Comparison of ENCODE assay signal across 13 cellular contexts in the genomic region with DNA sequence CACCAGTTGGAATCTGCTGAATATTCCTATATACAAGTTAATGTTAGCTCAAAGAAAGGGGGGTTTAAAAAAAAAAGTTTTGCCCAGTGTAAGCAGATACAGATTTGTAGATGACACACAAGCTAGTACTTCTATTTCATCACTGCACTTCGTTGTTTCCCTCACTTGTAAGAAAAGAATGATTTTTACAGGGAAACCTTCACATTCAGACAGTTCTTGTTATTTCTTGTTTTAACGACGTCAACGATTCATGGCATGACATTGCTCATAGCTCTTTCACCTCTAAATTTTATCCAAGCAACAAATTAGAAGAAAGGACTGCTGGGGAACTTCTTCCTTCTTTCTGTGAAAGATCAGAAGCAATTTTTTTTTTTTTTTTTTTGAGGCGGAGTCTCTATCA. TPM values are rescaled to one million over a fixed set of nuclear protein-coding genes. Genes with fewer than 3 reads are reported as not detected.
DNase-seq lines count a peak whose midpoint lies in the region; ATAC-seq and TF ChIP-seq lines count a peak whose summit lies in the region.
"Had no signal": no experiment of that assay in that cellular context is flagged by ENCODE, and none has a peak within 500 bp of the region (broad histone marks: within the 10 kb centered on the region; RNA-seq: fewer than 3 reads in every experiment).

No MANE protein-coding gene starts in this region.

- no peak overlapping the region for H2BK15ac ChIP-seq in mesendoderm (replicated peaks; ENCODE audit: low read depth)

- H3K18ac ChIP-seq in mesendoderm (ENCODE audit: low read length): no peak overlapping the region

- no peak for TF ChIP-seq POLR2A in heart left ventricle (IDR thresholded peaks at IDR 0.05)
- no peak for TF ChIP-seq POLR2A in vagina (IDR thresholded peaks at IDR 0.05)

- no peak overlapping the region for H2BK5ac ChIP-seq in mesendoderm (ENCODE audit: low read length)

- no peak for ATAC-seq in heart left ventricle
- no peak for ATAC-seq in heart right ventricle
- no peak for ATAC-seq in GM18868 (IDR thresholded peaks at IDR 0.05; ENCODE audit: unreplicated experiment)

- H3K4me3 ChIP-seq in heart left ventricle (no peak overlapping the region), heart right ventricle (no peak overlapping the region), mucosa of rectum (ENCODE audit: low read length in 2 of 2) (no peak overlapping the region), vagina (no peak overlapping the region), mesendoderm (ENCODE audit: low read length) (no peak overlapping the region)

- no peak overlapping the region for H4K5ac ChIP-seq in mesendoderm (ENCODE audit: low read length)

- H3K4me2 ChIP-seq in mesendoderm (ENCODE audit: low read length): no peak overlapping the region

- H3K79me1 ChIP-seq in mesendoderm (ENCODE audit: low read length): no peaks in the 10 kb centered on the region

- DNase-seq in heart left ventricle (no peak), heart right ventricle (no peak), amniotic epithelial cell (ENCODE audit: low read depth) (peak; percentile 57), vagina (ENCODE audit: extremely low spot score in 2 of 2) (no peak), epidermal melanocyte (ENCODE audit: insufficient read length, low spot score) (no peak), mesendoderm (no peak)
- DNase-seq: NCI-H526 treated with DMSO at 0.1 percent for 48 hours had no signal

- no peak overlapping the region for H2BK120ac ChIP-seq in mesendoderm (ENCODE audit: low read depth, low read length)

- intact Hi-C loops in heart left ventricle (cut with DNase I) (loop anchor here in 8 of 10 donors (5.0 to 10.0 kb wide), 7 partner anchors 38 to 258 kb away; no protein-coding TSS in a partner anchor), heart right ventricle (cut with DNase I) (loop anchor here in 7 of 10 donors (5.0 to 10.0 kb wide), 7 partner anchors 38 to 303 kb away; no protein-coding TSS in a partner anchor), vagina (cut with DNase I) (loop anchor here (10.0 kb wide), 1 partner anchor 250 kb away; no protein-coding TSS in a partner anchor)

- H3K4me1 ChIP-seq in heart left ventricle: peaks cover 0 to 80% (median 40%) of the 10 kb centered on the region in 12 donors
- H3K4me1 ChIP-seq in heart right ventricle: peaks cover 4 to 84% (median 48%) of the 10 kb centered on the region in 9 donors
- peaks cover 11 to 13% of the 10 kb centered on the region in 2 donors for H3K4me1 ChIP-seq in mucosa of rectum (ENCODE audit: control insufficient read depth in 2 of 2, insufficient read depth in 2 of 2, low read length in 2 of 2)
- peaks cover 40% of the 10 kb centered on the region for H3K4me1 ChIP-seq in vagina
- peaks cover 5% of the 10 kb centered on the region for H3K4me1 ChIP-seq in mesendoderm (ENCODE audit: control insufficient read depth, low read depth, low read length)

- TF ChIP-seq CTCF in heart left ventricle (IDR thresholded peaks at IDR 0.05) (no peak), heart right ventricle (IDR thresholded peaks at IDR 0.05) (no peak), vagina (IDR thresholded peaks at IDR 0.05) (no peak)

- H3K27me3 ChIP-seq in heart left ventricle: no peaks in the 10 kb centered on the region
- H3K27me3 ChIP-seq in heart right ventricle: no peaks in the 10 kb centered on the region
- H3K27me3 ChIP-seq in mucosa of rectum (ENCODE audit: control insufficient read depth in 2 of 2, insufficient read depth in 2 of 2, low read length in 2 of 2): no peaks in the 10 kb centered on the region
- no peaks in the 10 kb centered on the region for H3K27me3 ChIP-seq in vagina
- H3K27me3 ChIP-seq in mesendoderm (ENCODE audit: insufficient read depth, low read length, poor library complexity): no peaks in the 10 kb centered on the region

- WGBS in heart left ventricle, 4 donors: 95 to 96% (median 95%) methylated on average over 5 of the region's 5 CpGs
- 91 to 97% methylated on average over 5 of the region's 5 CpGs for WGBS in heart right ventricle, 2 donors
- no CpG with 5 or more reads among the region's 5 CpGs for WGBS in mesendoderm (ENCODE audit: extremely low coverage, insufficient coverage, low lambda C conversion rate)

- H3K27ac ChIP-seq in heart left ventricle (peak overlapping the region in 7 of 12 donors; percentile 1 to 78 (median 56)), heart right ventricle (peak overlapping the region in 3 of 10 donors; percentile 67 to 80 (median 72)), mucosa of rectum (ENCODE audit: low read depth in 2 of 2, low read length in 2 of 2) (peak overlapping the region; percentile 32 to 50), vagina (peak overlapping the region; percentile 47), mesendoderm (ENCODE audit: low read depth, low read length) (no peak overlapping the region)

- no peaks in the 10 kb centered on the region for H3K79me2 ChIP-seq in mesendoderm (ENCODE audit: control insufficient read depth, insufficient read depth, low read length)

- H2AK5ac ChIP-seq in mesendoderm (ENCODE audit: low read length): no peak overlapping the region

- H3K56ac ChIP-seq in mesendoderm (ENCODE audit: low read length): no peak overlapping the region

- H3K36me3 ChIP-seq in heart left ventricle: no peaks in the 10 kb centered on the region
- H3K36me3 ChIP-seq in heart right ventricle: no peaks in the 10 kb centered on the region
- H3K36me3 ChIP-seq in mucosa of rectum (ENCODE audit: control insufficient read depth in 2 of 2, insufficient read depth in 2 of 2, low read length in 2 of 2): no peaks in the 10 kb centered on the region
- no peaks in the 10 kb centered on the region for H3K36me3 ChIP-seq in vagina
- H3K36me3 ChIP-seq in mesendoderm (ENCODE audit: control insufficient read depth, insufficient read depth, low read length): no peaks in the 10 kb centered on the region

- H3K9ac ChIP-seq in mucosa of rectum (ENCODE audit: low read depth in 1 of 2, low read length in 2 of 2) (peak overlapping the region in 1 of 2 donors; percentile 5), mesendoderm (ENCODE audit: low read length) (no peak overlapping the region)

- H3K23ac ChIP-seq in mesendoderm (ENCODE audit: low read length): no peak overlapping the region

- H3K4ac ChIP-seq in mesendoderm (ENCODE audit: low read depth, low read length): no peak overlapping the region

- H3K9me3 ChIP-seq in heart left ventricle: no peaks in the 10 kb centered on the region
- H3K9me3 ChIP-seq in heart right ventricle: no peaks in the 10 kb centered on the region
- no peaks in the 10 kb centered on the region for H3K9me3 ChIP-seq in mucosa of rectum (ENCODE audit: control insufficient read depth in 2 of 2, low read length in 2 of 2)
- no peaks in the 10 kb centered on the region for H3K9me3 ChIP-seq in vagina

- no peak overlapping the region for H4K8ac ChIP-seq in mesendoderm (ENCODE audit: low read depth, low read length)

RNA-seq across cellular contexts. Expression of a gene that starts 25.7 kb away (rescaled TPM):
- 10 to 100 TPM in 3 of 9 donors, 1 to 10 TPM in 6; 1.2 to 39.8 (median 6.7) TPM for total RNA-seq in heart left ventricle
- polyA plus RNA-seq in heart left ventricle: 1 to 10 TPM; 1.8 to 9.6 TPM
- 10 to 100 TPM in 4 of 10 donors, 1 to 10 TPM in 6; 4.5 to 52.7 (median 8.6) TPM for total RNA-seq in heart right ventricle
- polyA plus RNA-seq in heart right ventricle: 10 to 100 TPM in 1 of 2 donors, 1 to 10 TPM in 1; 1.1 to 19.5 TPM
- total RNA-seq in vagina: not detected
- polyA plus RNA-seq in mesendoderm (2013, experiment 1 of 2): not detected
- polyA plus RNA-seq in mesendoderm (2013, experiment 2 of 2): not detected
- total RNA-seq: lung microvascular endothelial cell, M059J had no signal
- polyA plus RNA-seq: adipose tissue, BJ had no signal

RNA-seq across cellular contexts. Expression of a gene that starts 49.1 kb away (rescaled TPM):
- total RNA-seq in heart left ventricle (10 to 100 TPM; 12.3 to 17.6 (median 14.1) TPM), heart right ventricle (10 to 100 TPM in 8 of 10 donors, 1 to 10 TPM in 2; 9.3 to 14.5 (median 13.0) TPM), vagina (14.5 TPM)
- polyA plus RNA-seq in heart left ventricle (10 to 100 TPM; 15.7 to 22.9 TPM), heart right ventricle (10 to 100 TPM; 17.1 to 21.2 TPM)
- 16.2 TPM for polyA plus RNA-seq in mesendoderm (2013, experiment 1 of 2)
- 15.7 TPM for polyA plus RNA-seq in mesendoderm (2013, experiment 2 of 2)
